22 cellular contexts compared by ENCODE assay signal in the genomic region with DNA sequence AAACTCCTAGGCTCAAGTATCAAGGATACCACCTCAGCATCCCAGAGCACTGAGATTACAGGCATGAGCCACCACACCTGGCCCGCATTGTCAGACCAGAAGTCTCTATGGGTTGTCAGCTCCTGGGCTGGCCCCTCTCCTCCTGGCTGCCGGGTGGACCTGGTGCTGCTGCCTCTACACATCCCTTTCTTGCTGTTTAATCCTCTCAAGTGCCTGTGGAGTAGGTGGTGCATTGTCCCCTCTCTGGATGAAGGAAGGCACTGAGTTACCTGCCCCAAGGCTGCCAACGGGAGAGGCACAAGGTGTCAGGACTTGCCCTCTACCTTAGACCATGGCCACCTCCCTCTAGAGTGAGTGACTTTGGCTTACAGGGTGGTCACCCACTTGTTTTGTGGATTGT.
"Had no signal": no experiment of that assay in that cellular context is flagged by ENCODE, and none has a peak within 500 bp of the region (broad histone marks: within the 10 kb centered on the region; RNA-seq: fewer than 3 reads in every experiment).

No MANE protein-coding gene starts in this region.

- H3K4me3 ChIP-seq: cardiac muscle cell, SJCRH30 had no signal

- H3K27me3 ChIP-seq: brain microvascular endothelial cell, cardiac muscle cell, SJCRH30 had no signal

- H3K9me3 ChIP-seq: SK-N-SH had no signal

- H3K27ac ChIP-seq: brain microvascular endothelial cell, cardiac muscle cell, SJCRH30, WERI-Rb-1 had no signal

- H3K36me3 ChIP-seq: brain microvascular endothelial cell, cardiac muscle cell, WERI-Rb-1 had no signal

- H3K4me2 ChIP-seq: SK-N-SH had no signal

- H3K4me1 ChIP-seq: SJCRH30 had no signal

- H3K9ac ChIP-seq: SK-N-SH had no signal

- H3K4me3 Mint-ChIP-seq: activated naive CD4-positive, alpha-beta T cell treated with anti-CD3 and anti-CD28 coated beads for 36 hours; activated naive CD8-positive, alpha-beta T cell; activated T-helper 17 cell treated with anti-CD3 and anti-CD28 coated beads, Interleukin-2, amount 50 U/mL, for 72 hours; IgD-negative memory B cell had no signal

- ATAC-seq: activated T-helper 17 cell treated with anti-CD3 and anti-CD28 coated beads, Interleukin-2, amount 50 U/mL, for 72 hours; Right ventricle myocardium inferior had no signal

- H3K27me3 Mint-ChIP-seq: activated naive CD8-positive, alpha-beta T cell; activated T-helper 17 cell treated with anti-CD3 and anti-CD28 coated beads, Interleukin-2, amount 50 U/mL, for 72 hours; IgD-negative memory B cell had no signal

- H3K27ac Mint-ChIP-seq: activated naive CD4-positive, alpha-beta T cell treated with anti-CD3 and anti-CD28 coated beads for 36 hours; activated naive CD8-positive, alpha-beta T cell; activated T-helper 17 cell treated with anti-CD3 and anti-CD28 coated beads, Interleukin-2, amount 50 U/mL, for 72 hours; IgD-negative memory B cell had no signal

- DNase-seq: activated gamma-delta T cell; activated naive CD4-positive, alpha-beta T cell treated with anti-CD3 and anti-CD28 coated beads for 36 hours; activated T-cell treated with anti-CD3 and anti-CD28 coated beads for 4 hours; brain microvascular endothelial cell; cerebellar nuclear complex; KG1; NCI-H1048; NCI-H1930; NCI-H345; NCI-H510A; NCI-H526 treated with DMSO at 0.1 percent for 48 hours; NCI-H82; RPMI8226; SJCRH30; SK-N-SH; T-helper 1 cell; WERI-Rb-1 had no signal
